9 cellular contexts compared by ENCODE assay signal in the genomic region with DNA sequence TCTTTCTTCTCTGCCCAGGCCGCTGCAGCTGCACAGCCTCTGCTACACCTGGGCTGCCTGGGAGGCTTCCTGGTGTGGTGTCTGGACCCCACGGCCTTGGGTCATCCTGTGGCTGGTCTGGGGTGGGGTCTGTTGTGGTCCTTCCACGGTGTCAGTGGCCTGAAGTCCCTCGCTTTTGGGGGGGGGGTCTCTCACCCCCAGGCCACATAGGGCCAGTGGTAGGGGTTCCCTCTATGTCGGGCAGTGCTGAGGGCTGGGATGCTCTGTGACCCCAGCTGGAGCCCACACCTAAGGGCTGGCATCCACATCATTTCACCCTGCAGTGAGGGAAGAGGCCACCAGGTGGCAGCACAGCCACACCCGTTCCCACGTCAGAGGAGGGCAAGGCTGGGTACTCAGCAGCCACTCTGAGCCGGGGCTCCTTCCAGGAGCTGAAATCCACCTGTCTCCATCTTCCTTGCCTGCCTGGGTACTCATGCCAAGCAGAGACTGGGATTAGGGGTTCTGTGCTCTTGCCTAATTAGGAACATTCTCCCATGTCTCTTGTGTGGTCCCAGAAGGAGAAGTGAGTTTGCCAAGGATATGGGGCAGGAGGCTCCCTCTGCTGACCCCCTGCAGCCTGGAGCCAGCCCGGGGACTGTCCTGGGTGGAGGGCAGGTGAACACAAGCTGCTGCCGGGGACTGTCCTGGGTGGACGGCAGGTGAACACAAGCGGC. TPM values are rescaled to one million over a fixed set of nuclear protein-coding genes. Genes with fewer than 3 reads are reported as not detected.
DNase-seq lines count a peak whose midpoint lies in the region; ATAC-seq lines count a peak whose summit lies in the region.
"Had no signal": no experiment of that assay in that cellular context is flagged by ENCODE, and none has a peak within 500 bp of the region (broad histone marks: within the 10 kb centered on the region; RNA-seq: fewer than 3 reads in every experiment).

No MANE protein-coding gene starts in this region.

- peak; percentile 50 for ATAC-seq in HG03460 (IDR thresholded peaks at IDR 0.05; ENCODE audit: unreplicated experiment)
- ATAC-seq in esophagus mucosa = peak; percentile 78
- peak; percentile 88 to 91 for ATAC-seq in naive thymus-derived CD8-positive, alpha-beta T cell
- peak; percentile 86 to 93 for ATAC-seq in stimulated activated naive B cell treated with anti-CD40 and anti-IgM and Interleukin-4, amounts not matched to agents 10 μg/mL and 1 μg/mL and 100 μg/mL, for 72 hours (replicated peaks)
- ATAC-seq in GM21717 (IDR thresholded peaks at IDR 0.05; ENCODE audit: unreplicated experiment) = no peak

- peaks cover 14% of the 10 kb centered on the region for H3K4me1 ChIP-seq in NT2/D1 (ENCODE audit: insufficient read depth, insufficient read length)

- H3K9me3 Mint-ChIP-seq in naive thymus-derived CD8-positive, alpha-beta T cell = no peaks in the 10 kb centered on the region
- H3K9me3 Mint-ChIP-seq in stimulated activated naive B cell treated with anti-CD40 and anti-IgM and Interleukin-4, amounts not matched to agents 10 μg/mL and 1 μg/mL and 100 μg/mL, for 72 hours = no peaks in the 10 kb centered on the region
- H3K9me3 Mint-ChIP-seq: IgD-negative memory B cell had no signal

- H3K9me3 ChIP-seq in NT2/D1 (ENCODE audit: insufficient read depth, low read length) = no peaks in the 10 kb centered on the region

- DNase-seq in COLO668 (lab: John Stamatoyannopoulos, UW; ENCODE audit: unreplicated experiment) = peak; percentile 47
- DNase-seq in NT2/D1 (ENCODE audit: low read depth, low spot score) = peak; percentile 33
- DNase-seq in activated T-cell treated with anti-CD3 and anti-CD28 coated beads for 4 hours = peak; percentile 72
- DNase-seq in naive thymus-derived CD8-positive, alpha-beta T cell = peak; percentile 48 to 82 (median 70)
- DNase-seq in stimulated activated naive B cell treated with anti-CD40 and anti-IgM and Interleukin-4, amounts not matched to agents 10 μg/mL and 1 μg/mL and 100 μg/mL, for 72 hours = peak; percentile 55

- H3K36me3 ChIP-seq in NT2/D1 (ENCODE audit: insufficient read depth, insufficient read length, low read length) = peaks cover 52% of the 10 kb centered on the region

- H3K27me3 ChIP-seq in NT2/D1 (ENCODE audit: insufficient read depth, insufficient read length) = no peaks in the 10 kb centered on the region

- no peak overlapping the region for H3K27ac Mint-ChIP-seq in naive thymus-derived CD8-positive, alpha-beta T cell
- no peak overlapping the region for H3K27ac Mint-ChIP-seq in stimulated activated naive B cell treated with anti-CD40 and anti-IgM and Interleukin-4, amounts not matched to agents 10 μg/mL and 1 μg/mL and 100 μg/mL, for 72 hours

- peaks cover 0 to 6% (median 2%) of the 10 kb centered on the region in 5 donors for H3K27me3 Mint-ChIP-seq in naive thymus-derived CD8-positive, alpha-beta T cell
- H3K27me3 Mint-ChIP-seq in stimulated activated naive B cell treated with anti-CD40 and anti-IgM and Interleukin-4, amounts not matched to agents 10 μg/mL and 1 μg/mL and 100 μg/mL, for 72 hours = peaks cover 6 to 8% of the 10 kb centered on the region in 2 donors

- POLR2A ChIA-PET in naive thymus-derived CD8-positive, alpha-beta T cell (lab: Charles Lee) = interaction anchor here (0.7 kb wide), 1 partner anchor 50 kb away, joined by 3 read pairs; no protein-coding TSS in a partner anchor

- H3K4me3 Mint-ChIP-seq in naive thymus-derived CD8-positive, alpha-beta T cell = no peak overlapping the region
- no peak overlapping the region for H3K4me3 Mint-ChIP-seq in stimulated activated naive B cell treated with anti-CD40 and anti-IgM and Interleukin-4, amounts not matched to agents 10 μg/mL and 1 μg/mL and 100 μg/mL, for 72 hours

- peaks cover 0 to 6% (median under 1%) of the 10 kb centered on the region in 4 donors for H3K4me1 Mint-ChIP-seq in naive thymus-derived CD8-positive, alpha-beta T cell
- H3K4me1 Mint-ChIP-seq in stimulated activated naive B cell treated with anti-CD40 and anti-IgM and Interleukin-4, amounts not matched to agents 10 μg/mL and 1 μg/mL and 100 μg/mL, for 72 hours = peaks cover 0 to 3% of the 10 kb centered on the region in 2 donors

- H3K9ac ChIP-seq in NT2/D1 (ENCODE audit: insufficient read length, low read depth) = no peak overlapping the region

- no peak overlapping the region for H3K4me3 ChIP-seq in NT2/D1 (ENCODE audit: insufficient read length, low read depth)

- peaks cover 0 to 20% (median 0%) of the 10 kb centered on the region in 3 donors for H3K36me3 Mint-ChIP-seq in naive thymus-derived CD8-positive, alpha-beta T cell
- H3K36me3 Mint-ChIP-seq in stimulated activated naive B cell treated with anti-CD40 and anti-IgM and Interleukin-4, amounts not matched to agents 10 μg/mL and 1 μg/mL and 100 μg/mL, for 72 hours = peaks cover 21 to 40% of the 10 kb centered on the region in 2 donors

RNA-seq across cellular contexts. Expression of a gene that starts 13.0 kb away (rescaled TPM):
- total RNA-seq in esophagus mucosa = 6.5 TPM
- 100 to 1,000 TPM; 162 to 165 TPM for total RNA-seq in naive thymus-derived CD8-positive, alpha-beta T cell
- 1 to 10 TPM; 1.6 to 6.2 (median 3.9) TPM for polyA plus RNA-seq in naive thymus-derived CD8-positive, alpha-beta T cell

Comparison
In these comparisons a context has a peak if more than half of its experiments do, and no peak if none do; other contexts are left out.
1. RNA of a gene that starts 13.0 kb away (total RNA-seq): 162 to 165 TPM in naive thymus-derived CD8-positive, alpha-beta T cell; 6.5 TPM in esophagus mucosa (single experiment); every median in the first group is over 10 times any median in the second.
2. Peak in every context shown above with its lines, with median percentiles within 50 percentile points of each other: DNase-seq.